In the genomic region with DNA sequence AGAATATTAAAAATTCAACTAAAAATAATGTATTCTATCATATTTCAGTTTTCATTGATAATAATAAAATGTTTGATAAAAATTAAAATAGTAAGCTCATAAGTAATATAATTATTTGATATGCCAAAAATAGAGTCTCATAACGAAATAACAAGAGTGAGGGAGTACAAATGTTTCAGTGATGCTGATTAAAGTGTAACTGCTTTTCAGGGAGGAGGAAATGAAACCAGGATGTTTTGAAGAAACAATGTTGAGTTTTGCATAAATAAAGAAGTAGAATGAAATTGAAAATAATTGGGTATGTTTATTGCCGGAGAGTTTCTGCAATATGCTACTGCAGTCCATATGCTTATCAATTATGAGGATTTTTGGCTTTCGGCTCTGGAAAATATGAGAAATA, we compare ENCODE assay signal across 14 cellular contexts.
DNase-seq lines count a peak whose midpoint lies in the region; ATAC-seq, FAIRE-seq and TF ChIP-seq lines count a peak whose summit lies in the region.
"Had no signal": no experiment of that assay in that cellular context is flagged by ENCODE, and none has a peak within 500 bp of the region (broad histone marks: within the 10 kb centered on the region; RNA-seq: fewer than 3 reads in every experiment).

No MANE protein-coding gene starts in this region.

- FAIRE-seq in H54 (lab: Jason Lieb, UNC), result no peak

- peaks cover 28% of the 10 kb centered on the region for H3K4me1 Mint-ChIP-seq in stimulated activated memory B cell treated with anti-CD40 and anti-IgM and Interleukin-4, amounts not matched to agents 10 μg/mL and 1 μg/mL and 100 μg/mL, for 72 hours

- TF ChIP-seq POLR2A in H54 (IDR thresholded peaks at IDR 0.05; ENCODE audit: low read depth, low read length), result no peak

- H3K9me3 Mint-ChIP-seq in stimulated activated memory B cell treated with anti-CD40 and anti-IgM and Interleukin-4, amounts not matched to agents 10 μg/mL and 1 μg/mL and 100 μg/mL, for 72 hours, result peaks cover 4% of the 10 kb centered on the region

- H3K4me3 Mint-ChIP-seq in stimulated activated memory B cell treated with anti-CD40 and anti-IgM and Interleukin-4, amounts not matched to agents 10 μg/mL and 1 μg/mL and 100 μg/mL, for 72 hours, result peak overlapping the region; percentile 74
- H3K4me3 Mint-ChIP-seq: activated T-cell treated with anti-CD3 and anti-CD28 coated beads, Interleukin-2, amount 50 U/mL, for 24 hours; H9 had no signal

- no peak for DNase-seq in H54 (ENCODE audit: insufficient read length, low spot score)
- no peak for DNase-seq in DMS 273 (lab: John Stamatoyannopoulos, UW; ENCODE audit: unreplicated experiment)
- no peak for DNase-seq in H4 (ENCODE audit: low spot score)
- DNase-seq: activated T-cell treated with anti-CD3 and anti-CD28 coated beads, Interleukin-2, amount 50 U/mL, for 24 hours; aorta; dermis blood vessel endothelial cell; H9; NCI-H1694 treated with DMSO at 0.1 percent for 48 hours; NCI-H82 had no signal

- H3K36me3 Mint-ChIP-seq in stimulated activated memory B cell treated with anti-CD40 and anti-IgM and Interleukin-4, amounts not matched to agents 10 μg/mL and 1 μg/mL and 100 μg/mL, for 72 hours, result no peaks in the 10 kb centered on the region

- no peaks in the 10 kb centered on the region for H3K27me3 Mint-ChIP-seq in stimulated activated memory B cell treated with anti-CD40 and anti-IgM and Interleukin-4, amounts not matched to agents 10 μg/mL and 1 μg/mL and 100 μg/mL, for 72 hours
- H3K27me3 Mint-ChIP-seq: activated T-cell treated with anti-CD3 and anti-CD28 coated beads, Interleukin-2, amount 50 U/mL, for 24 hours had no signal

- ATAC-seq in GM19324 (IDR thresholded peaks at IDR 0.05; ENCODE audit: low FRiP score, unreplicated experiment) (peak; percentile 45), HG02588 (IDR thresholded peaks at IDR 0.05; ENCODE audit: unreplicated experiment) (peak; percentile 48), HG03432 (IDR thresholded peaks at IDR 0.05; ENCODE audit: unreplicated experiment) (peak; percentile 58)
- ATAC-seq in stimulated activated memory B cell treated with anti-CD40 and anti-IgM and Interleukin-4, amounts not matched to agents 10 μg/mL and 1 μg/mL and 100 μg/mL, for 72 hours, result peak; percentile 57
- ATAC-seq: activated CD4-positive, CD25-positive, alpha-beta regulatory T cell treated with anti-CD3 and anti-CD28 coated beads, Interleukin-2, amount 50 U/mL, for 24 hours had no signal

- H3K27ac Mint-ChIP-seq in stimulated activated memory B cell treated with anti-CD40 and anti-IgM and Interleukin-4, amounts not matched to agents 10 μg/mL and 1 μg/mL and 100 μg/mL, for 72 hours, result peak overlapping the region; percentile 47
- H3K27ac Mint-ChIP-seq: activated T-cell treated with anti-CD3 and anti-CD28 coated beads, Interleukin-2, amount 50 U/mL, for 24 hours; H9 had no signal
